ENCODE assay signal across 1 cellular context in the genomic region with DNA sequence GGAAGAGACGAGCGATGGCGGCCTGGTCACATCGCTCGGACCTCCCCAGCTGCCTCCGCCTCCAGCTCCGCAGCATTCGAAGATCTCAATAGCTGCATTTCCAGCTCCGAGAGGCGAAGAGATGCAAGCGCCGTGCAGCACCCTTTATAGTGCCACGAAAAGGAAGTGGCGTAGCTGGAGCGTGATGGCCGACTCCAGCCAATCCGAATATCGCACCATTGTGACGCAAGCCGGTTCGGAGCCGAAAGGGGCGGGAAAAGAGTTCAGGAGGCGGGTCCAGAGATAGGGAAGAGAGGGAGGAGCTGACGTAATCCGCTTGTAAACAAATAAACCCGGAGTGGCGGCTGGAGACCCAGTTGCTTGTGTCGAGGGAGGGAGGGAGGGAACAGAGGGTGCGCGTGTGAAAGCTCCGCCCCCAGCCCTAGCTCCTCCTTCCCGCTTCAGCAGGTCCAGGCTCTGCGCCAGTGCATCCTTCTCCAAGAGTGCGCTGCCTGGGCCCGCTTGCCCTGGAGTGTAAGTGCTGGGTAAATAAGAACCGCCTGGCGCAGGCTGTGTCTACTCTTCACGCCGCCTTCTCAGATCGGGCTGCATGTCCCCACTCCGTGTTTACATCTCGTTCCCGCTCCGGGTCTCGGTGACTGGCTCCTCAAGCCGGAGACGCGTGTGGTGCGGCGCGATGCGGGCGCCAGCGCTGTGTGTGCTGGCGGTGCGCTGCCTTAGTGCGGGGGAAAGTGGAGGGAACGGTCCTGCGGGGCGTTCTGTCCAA.
TF ChIP-seq lines count a peak whose summit lies in the region.

A gene with protein sequence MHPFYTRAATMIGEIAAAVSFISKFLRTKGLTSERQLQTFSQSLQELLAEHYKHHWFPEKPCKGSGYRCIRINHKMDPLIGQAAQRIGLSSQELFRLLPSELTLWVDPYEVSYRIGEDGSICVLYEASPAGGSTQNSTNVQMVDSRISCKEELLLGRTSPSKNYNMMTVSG (minus strand): TSS at position 116 of the 766 bp plus-strand sequence. CDS start 311 bp downstream, outside the sequence.

TF ChIP-seq in HepG2, 621 proteins besides CTCF, POLR2A, EP300 and RAD21 (continued from another document and continues in another):
- TF ChIP-seq, protein P1, sequence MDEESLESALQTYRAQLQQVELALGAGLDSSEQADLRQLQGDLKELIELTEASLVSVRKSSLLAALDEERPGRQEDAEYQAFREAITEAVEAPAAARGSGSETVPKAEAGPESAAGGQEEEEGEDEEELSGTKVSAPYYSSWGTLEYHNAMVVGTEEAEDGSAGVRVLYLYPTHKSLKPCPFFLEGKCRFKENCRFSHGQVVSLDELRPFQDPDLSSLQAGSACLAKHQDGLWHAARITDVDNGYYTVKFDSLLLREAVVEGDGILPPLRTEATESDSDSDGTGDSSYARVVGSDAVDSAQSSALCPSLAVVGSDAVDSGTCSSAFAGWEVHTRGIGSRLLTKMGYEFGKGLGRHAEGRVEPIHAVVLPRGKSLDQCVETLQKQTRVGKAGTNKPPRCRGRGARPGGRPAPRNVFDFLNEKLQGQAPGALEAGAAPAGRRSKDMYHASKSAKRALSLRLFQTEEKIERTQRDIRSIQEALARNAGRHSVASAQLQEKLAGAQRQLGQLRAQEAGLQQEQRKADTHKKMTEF (CRISPR knock-in tag; IDR thresholded peaks at IDR 0.05), result no peak
- TF ChIP-seq, protein P2, sequence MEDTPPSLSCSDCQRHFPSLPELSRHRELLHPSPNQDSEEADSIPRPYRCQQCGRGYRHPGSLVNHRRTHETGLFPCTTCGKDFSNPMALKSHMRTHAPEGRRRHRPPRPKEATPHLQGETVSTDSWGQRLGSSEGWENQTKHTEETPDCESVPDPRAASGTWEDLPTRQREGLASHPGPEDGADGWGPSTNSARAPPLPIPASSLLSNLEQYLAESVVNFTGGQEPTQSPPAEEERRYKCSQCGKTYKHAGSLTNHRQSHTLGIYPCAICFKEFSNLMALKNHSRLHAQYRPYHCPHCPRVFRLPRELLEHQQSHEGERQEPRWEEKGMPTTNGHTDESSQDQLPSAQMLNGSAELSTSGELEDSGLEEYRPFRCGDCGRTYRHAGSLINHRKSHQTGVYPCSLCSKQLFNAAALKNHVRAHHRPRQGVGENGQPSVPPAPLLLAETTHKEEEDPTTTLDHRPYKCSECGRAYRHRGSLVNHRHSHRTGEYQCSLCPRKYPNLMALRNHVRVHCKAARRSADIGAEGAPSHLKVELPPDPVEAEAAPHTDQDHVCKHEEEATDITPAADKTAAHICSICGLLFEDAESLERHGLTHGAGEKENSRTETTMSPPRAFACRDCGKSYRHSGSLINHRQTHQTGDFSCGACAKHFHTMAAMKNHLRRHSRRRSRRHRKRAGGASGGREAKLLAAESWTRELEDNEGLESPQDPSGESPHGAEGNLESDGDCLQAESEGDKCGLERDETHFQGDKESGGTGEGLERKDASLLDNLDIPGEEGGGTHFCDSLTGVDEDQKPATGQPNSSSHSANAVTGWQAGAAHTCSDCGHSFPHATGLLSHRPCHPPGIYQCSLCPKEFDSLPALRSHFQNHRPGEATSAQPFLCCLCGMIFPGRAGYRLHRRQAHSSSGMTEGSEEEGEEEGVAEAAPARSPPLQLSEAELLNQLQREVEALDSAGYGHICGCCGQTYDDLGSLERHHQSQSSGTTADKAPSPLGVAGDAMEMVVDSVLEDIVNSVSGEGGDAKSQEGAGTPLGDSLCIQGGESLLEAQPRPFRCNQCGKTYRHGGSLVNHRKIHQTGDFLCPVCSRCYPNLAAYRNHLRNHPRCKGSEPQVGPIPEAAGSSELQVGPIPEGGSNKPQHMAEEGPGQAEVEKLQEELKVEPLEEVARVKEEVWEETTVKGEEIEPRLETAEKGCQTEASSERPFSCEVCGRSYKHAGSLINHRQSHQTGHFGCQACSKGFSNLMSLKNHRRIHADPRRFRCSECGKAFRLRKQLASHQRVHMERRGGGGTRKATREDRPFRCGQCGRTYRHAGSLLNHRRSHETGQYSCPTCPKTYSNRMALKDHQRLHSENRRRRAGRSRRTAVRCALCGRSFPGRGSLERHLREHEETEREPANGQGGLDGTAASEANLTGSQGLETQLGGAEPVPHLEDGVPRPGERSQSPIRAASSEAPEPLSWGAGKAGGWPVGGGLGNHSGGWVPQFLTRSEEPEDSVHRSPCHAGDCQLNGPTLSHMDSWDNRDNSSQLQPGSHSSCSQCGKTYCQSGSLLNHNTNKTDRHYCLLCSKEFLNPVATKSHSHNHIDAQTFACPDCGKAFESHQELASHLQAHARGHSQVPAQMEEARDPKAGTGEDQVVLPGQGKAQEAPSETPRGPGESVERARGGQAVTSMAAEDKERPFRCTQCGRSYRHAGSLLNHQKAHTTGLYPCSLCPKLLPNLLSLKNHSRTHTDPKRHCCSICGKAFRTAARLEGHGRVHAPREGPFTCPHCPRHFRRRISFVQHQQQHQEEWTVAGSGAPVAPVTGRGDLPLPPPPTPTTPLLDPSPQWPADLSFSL (CRISPR knock-in tag; IDR thresholded peaks at IDR 0.05), result no peak
- TF ChIP-seq, protein P3, sequence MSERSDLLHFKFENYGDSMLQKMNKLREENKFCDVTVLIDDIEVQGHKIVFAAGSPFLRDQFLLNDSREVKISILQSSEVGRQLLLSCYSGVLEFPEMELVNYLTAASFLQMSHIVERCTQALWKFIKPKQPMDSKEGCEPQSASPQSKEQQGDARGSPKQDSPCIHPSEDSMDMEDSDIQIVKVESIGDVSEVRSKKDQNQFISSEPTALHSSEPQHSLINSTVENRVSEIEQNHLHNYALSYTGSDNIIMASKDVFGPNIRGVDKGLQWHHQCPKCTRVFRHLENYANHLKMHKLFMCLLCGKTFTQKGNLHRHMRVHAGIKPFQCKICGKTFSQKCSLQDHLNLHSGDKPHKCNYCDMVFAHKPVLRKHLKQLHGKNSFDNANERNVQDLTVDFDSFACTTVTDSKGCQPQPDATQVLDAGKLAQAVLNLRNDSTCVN (CRISPR knock-in tag; IDR thresholded peaks at IDR 0.05; ENCODE audit: borderline replicate concordance), result no peak
- TF ChIP-seq THYN1 (CRISPR knock-in tag; IDR thresholded peaks at IDR 0.05; ENCODE audit: borderline replicate concordance, low read depth), result no peak
- TF ChIP-seq NCOA5 (CRISPR knock-in tag; IDR thresholded peaks at IDR 0.05), result no peak
- TF ChIP-seq, protein P4, sequence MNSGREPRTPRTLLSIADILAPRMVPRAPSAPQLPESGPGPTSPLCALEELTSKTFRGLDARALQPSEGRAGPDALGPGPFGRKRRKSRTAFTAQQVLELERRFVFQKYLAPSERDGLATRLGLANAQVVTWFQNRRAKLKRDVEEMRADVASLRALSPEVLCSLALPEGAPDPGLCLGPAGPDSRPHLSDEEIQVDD (CRISPR knock-in tag; IDR thresholded peaks at IDR 0.05; ENCODE audit: borderline replicate concordance), result no peak
- no peak for TF ChIP-seq FLYWCH1 (CRISPR knock-in tag; IDR thresholded peaks at IDR 0.05)
- TF ChIP-seq ARNT2 (CRISPR knock-in tag; IDR thresholded peaks at IDR 0.05; ENCODE audit: low read depth), result peak; percentile 89
- no peak for TF ChIP-seq EHMT2 (IDR thresholded peaks at IDR 0.05; ENCODE audit: borderline replicate concordance, low read depth, low read length)
- TF ChIP-seq, protein P5, sequence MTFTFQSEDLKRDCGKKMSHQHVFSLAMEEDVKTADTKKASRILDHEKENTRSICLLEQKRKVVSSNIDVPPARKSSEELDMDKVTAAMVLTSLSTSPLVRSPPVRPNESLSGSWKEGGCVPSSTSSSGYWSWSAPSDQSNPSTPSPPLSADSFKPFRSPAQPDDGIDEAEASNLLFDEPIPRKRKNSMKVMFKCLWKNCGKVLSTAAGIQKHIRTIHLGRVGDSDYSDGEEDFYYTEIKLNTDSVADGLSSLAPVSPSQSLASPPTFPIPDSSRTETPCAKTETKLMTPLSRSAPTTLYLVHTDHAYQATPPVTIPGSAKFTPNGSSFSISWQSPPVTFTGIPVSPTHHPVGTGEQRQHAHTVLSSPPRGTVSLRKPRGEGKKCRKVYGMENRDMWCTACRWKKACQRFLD (CRISPR knock-in tag; IDR thresholded peaks at IDR 0.05; ENCODE audit: borderline replicate concordance), result no peak
- TF ChIP-seq NR2C2 (CRISPR knock-in tag; IDR thresholded peaks at IDR 0.05; ENCODE audit: borderline replicate concordance), result no peak; the same call in 1 of the 2 replicates
- TF ChIP-seq, protein P6, sequence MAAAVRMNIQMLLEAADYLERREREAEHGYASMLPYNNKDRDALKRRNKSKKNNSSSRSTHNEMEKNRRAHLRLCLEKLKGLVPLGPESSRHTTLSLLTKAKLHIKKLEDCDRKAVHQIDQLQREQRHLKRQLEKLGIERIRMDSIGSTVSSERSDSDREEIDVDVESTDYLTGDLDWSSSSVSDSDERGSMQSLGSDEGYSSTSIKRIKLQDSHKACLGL (CRISPR knock-in tag; IDR thresholded peaks at IDR 0.05), result peak; percentile 12; the same call in 1 of the 2 replicates
- no peak for TF ChIP-seq PHB2 (IDR thresholded peaks at IDR 0.05; ENCODE audit: partially characterized antibody)
- TF ChIP-seq SP140L (CRISPR knock-in tag; IDR thresholded peaks at IDR 0.05; ENCODE audit: borderline replicate concordance), result no peak
- TF ChIP-seq MEF2D (CRISPR knock-in tag; IDR thresholded peaks at IDR 0.05), result peak; percentile 58; the same call in 1 of the 2 replicates
- no peak for TF ChIP-seq MED13 (CRISPR knock-in tag; IDR thresholded peaks at IDR 0.05)
- TF ChIP-seq EED (CRISPR knock-in tag; IDR thresholded peaks at IDR 0.05), result no peak
- TF ChIP-seq MBNL3 (CRISPR knock-in tag; conservative IDR thresholded peaks at IDR 0.05), result no peak
- TF ChIP-seq POLR2AphosphoS2 (IDR thresholded peaks at IDR 0.05; ENCODE audit: low read depth, low read length), result peak; percentile 97
- TF ChIP-seq ZNF629 (CRISPR knock-in tag; conservative IDR thresholded peaks at IDR 0.05), result 0 out of 2 replicates have a peak, but pooled peaks have one; percentile 20
- TF ChIP-seq ZNF274 (CRISPR knock-in tag; IDR thresholded peaks at IDR 0.05), result no peak; the same call in 1 of the 2 replicates
- TF ChIP-seq, protein P7, sequence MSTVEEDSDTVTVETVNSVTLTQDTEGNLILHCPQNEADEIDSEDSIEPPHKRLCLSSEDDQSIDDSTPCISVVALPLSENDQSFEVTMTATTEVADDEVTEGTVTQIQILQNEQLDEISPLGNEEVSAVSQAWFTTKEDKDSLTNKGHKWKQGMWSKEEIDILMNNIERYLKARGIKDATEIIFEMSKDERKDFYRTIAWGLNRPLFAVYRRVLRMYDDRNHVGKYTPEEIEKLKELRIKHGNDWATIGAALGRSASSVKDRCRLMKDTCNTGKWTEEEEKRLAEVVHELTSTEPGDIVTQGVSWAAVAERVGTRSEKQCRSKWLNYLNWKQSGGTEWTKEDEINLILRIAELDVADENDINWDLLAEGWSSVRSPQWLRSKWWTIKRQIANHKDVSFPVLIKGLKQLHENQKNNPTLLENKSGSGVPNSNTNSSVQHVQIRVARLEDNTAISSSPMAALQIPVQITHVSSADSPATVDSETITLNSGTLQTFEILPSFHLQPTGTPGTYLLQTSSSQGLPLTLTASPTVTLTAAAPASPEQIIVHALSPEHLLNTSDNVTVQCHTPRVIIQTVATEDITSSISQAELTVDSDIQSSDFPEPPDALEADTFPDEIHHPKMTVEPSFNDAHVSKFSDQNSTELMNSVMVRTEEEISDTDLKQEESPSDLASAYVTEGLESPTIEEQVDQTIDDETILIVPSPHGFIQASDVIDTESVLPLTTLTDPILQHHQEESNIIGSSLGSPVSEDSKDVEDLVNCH (CRISPR knock-in tag; IDR thresholded peaks at IDR 0.05), result no peak
- TF ChIP-seq ZMYM4 (CRISPR knock-in tag; IDR thresholded peaks at IDR 0.05), result peak; percentile 99
- no peak for TF ChIP-seq ZFAT (CRISPR knock-in tag; conservative IDR thresholded peaks at IDR 0.05)
- no peak; the same call in 1 of the 2 replicates for TF ChIP-seq KDM1A (CRISPR knock-in tag; IDR thresholded peaks at IDR 0.05)
- no peak for TF ChIP-seq ZNF354B (CRISPR knock-in tag; IDR thresholded peaks at IDR 0.05)
- TF ChIP-seq NBN (conservative IDR thresholded peaks at IDR 0.05), result no peak
- peak; percentile 57; the same call in 1 of the 2 replicates for TF ChIP-seq ZNF768 (CRISPR knock-in tag; IDR thresholded peaks at IDR 0.05)
- TF ChIP-seq, protein P8, sequence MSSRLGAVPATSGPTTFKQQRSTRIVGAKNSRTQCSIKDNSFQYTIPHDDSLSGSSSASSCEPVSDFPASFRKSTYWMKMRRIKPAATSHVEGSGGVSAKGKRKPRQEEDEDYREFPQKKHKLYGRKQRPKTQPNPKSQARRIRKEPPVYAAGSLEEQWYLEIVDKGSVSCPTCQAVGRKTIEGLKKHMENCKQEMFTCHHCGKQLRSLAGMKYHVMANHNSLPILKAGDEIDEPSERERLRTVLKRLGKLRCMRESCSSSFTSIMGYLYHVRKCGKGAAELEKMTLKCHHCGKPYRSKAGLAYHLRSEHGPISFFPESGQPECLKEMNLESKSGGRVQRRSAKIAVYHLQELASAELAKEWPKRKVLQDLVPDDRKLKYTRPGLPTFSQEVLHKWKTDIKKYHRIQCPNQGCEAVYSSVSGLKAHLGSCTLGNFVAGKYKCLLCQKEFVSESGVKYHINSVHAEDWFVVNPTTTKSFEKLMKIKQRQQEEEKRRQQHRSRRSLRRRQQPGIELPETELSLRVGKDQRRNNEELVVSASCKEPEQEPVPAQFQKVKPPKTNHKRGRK (CRISPR knock-in tag; IDR thresholded peaks at IDR 0.05), result 0 out of 2 replicates have a peak, but pooled peaks have one; percentile 38
- no peak for TF ChIP-seq SP1 (IDR thresholded peaks at IDR 0.05)
- TF ChIP-seq SP1 (CRISPR knock-in tag; IDR thresholded peaks at IDR 0.05), result peak; percentile 60
- no peak for TF ChIP-seq NFKBIZ (CRISPR knock-in tag; IDR thresholded peaks at IDR 0.05)
- TF ChIP-seq NKX3-1 (CRISPR knock-in tag; IDR thresholded peaks at IDR 0.05), result no peak
- no peak for TF ChIP-seq NFE2L2 (IDR thresholded peaks at IDR 0.05; ENCODE audit: low read length)
- no peak for TF ChIP-seq SALL2 (CRISPR knock-in tag; IDR thresholded peaks at IDR 0.05)
- TF ChIP-seq IRX3 (CRISPR knock-in tag; IDR thresholded peaks at IDR 0.05; ENCODE audit: borderline replicate concordance, low read depth), result no peak
- no peak for TF ChIP-seq MATR3 (CRISPR knock-in tag; IDR thresholded peaks at IDR 0.05)
- TF ChIP-seq, protein P9, sequence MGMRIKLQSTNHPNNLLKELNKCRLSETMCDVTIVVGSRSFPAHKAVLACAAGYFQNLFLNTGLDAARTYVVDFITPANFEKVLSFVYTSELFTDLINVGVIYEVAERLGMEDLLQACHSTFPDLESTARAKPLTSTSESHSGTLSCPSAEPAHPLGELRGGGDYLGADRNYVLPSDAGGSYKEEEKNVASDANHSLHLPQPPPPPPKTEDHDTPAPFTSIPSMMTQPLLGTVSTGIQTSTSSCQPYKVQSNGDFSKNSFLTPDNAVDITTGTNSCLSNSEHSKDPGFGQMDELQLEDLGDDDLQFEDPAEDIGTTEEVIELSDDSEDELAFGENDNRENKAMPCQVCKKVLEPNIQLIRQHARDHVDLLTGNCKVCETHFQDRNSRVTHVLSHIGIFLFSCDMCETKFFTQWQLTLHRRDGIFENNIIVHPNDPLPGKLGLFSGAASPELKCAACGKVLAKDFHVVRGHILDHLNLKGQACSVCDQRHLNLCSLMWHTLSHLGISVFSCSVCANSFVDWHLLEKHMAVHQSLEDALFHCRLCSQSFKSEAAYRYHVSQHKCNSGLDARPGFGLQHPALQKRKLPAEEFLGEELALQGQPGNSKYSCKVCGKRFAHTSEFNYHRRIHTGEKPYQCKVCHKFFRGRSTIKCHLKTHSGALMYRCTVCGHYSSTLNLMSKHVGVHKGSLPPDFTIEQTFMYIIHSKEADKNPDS (CRISPR knock-in tag; IDR thresholded peaks at IDR 0.05), result no peak
- no peak for TF ChIP-seq PTBP1 (IDR thresholded peaks at IDR 0.05; ENCODE audit: low read depth, low read length, poor library complexity, severe bottlenecking)
